In genomic region chr13:32092471-32092870, GRCh38 we compare ENCODE assay signal across 26 cellular contexts.
"Had no signal": no experiment of that assay in that cellular context is flagged by ENCODE, and none has a peak within 500 bp of the region (broad histone marks: within the 10 kb centered on the region; RNA-seq: fewer than 3 reads in every experiment).

No MANE protein-coding gene starts in this region.

- H2AFZ ChIP-seq: neural progenitor cell had no signal

- FAIRE-seq: pancreas, small intestine, urothelium cell line had no signal

- H3K4me2 ChIP-seq: neural progenitor cell had no signal

- H3K9me3 ChIP-seq: pancreas, prostate gland, right lobe of liver, sigmoid colon, suprapubic skin, testis, tibial nerve, upper lobe of left lung, vagina had no signal

- ATAC-seq: naive thymus-derived CD4-positive, alpha-beta T cell; natural killer cell; pancreas; right cardiac atrium; right lobe of liver; stimulated activated effector memory CD8-positive, alpha-beta T cell treated with anti-CD3 and anti-CD28 coated beads, Interleukin-12 subunit alpha, Interleukin-12 subunit beta, amount 100 ng/mL, for 72 hours; stimulated activated naive B cell treated with anti-CD40 and anti-IgM and Interleukin-4, amounts not matched to agents 10 μg/mL and 1 μg/mL and 100 μg/mL, for 72 hours; stimulated activated naive CD8-positive, alpha-beta T cell treated with anti-CD3 and anti-CD28 coated beads, Interleukin-15, amount 100 ng/mL, for 72 hours had no signal

- H3K27ac ChIP-seq: neural progenitor cell, pancreas, prostate gland, right lobe of liver, sigmoid colon, suprapubic skin, testis, tibial nerve, upper lobe of left lung, vagina had no signal

- DNase-seq: naive thymus-derived CD4-positive, alpha-beta T cell; natural killer cell; occipital lobe; pancreas; right cardiac atrium; right lobe of liver; sigmoid colon; small intestine; stimulated activated CD4-positive, alpha-beta T cell treated with anti-CD3 and anti-CD28 coated beads, Interleukin-15, amount 100 ng/mL, for 24 hours; stimulated activated CD4-positive, alpha-beta T cell treated with anti-CD3 and anti-CD28 coated beads, Interleukin-2, amount 100 ng/mL, for 24 hours; stimulated activated CD4-positive, alpha-beta T cell treated with anti-CD3 and anti-CD28 coated beads, Interleukin-2, amount 100 ng/mL, for 48 hours; stimulated activated CD4-positive, alpha-beta T cell treated with anti-CD3 and anti-CD28 coated beads, Interleukin-4, amount 100 ng/mL, for 24 hours; stimulated activated naive B cell treated with anti-CD40 and anti-IgM and Interleukin-4, amounts not matched to agents 10 μg/mL and 1 μg/mL and 100 μg/mL, for 72 hours; stimulated activated naive CD4-positive, alpha-beta T cell treated with Interleukin-2 at 50 U/mL for 16 hours; stimulated activated naive CD8-positive, alpha-beta T cell treated with anti-CD3 and anti-CD28 coated beads, Interleukin-15, amount 100 ng/mL, for 72 hours; substantia nigra; testis; trophoblast cell; upper lobe of left lung had no signal

- H3K36me3 ChIP-seq: neural progenitor cell, pancreas, prostate gland, right lobe of liver, sigmoid colon, suprapubic skin, tibial nerve, upper lobe of left lung, vagina had no signal

- H3K4me1 ChIP-seq: prostate gland, suprapubic skin, testis, tibial nerve, upper lobe of left lung, vagina had no signal

- H3K9ac ChIP-seq: neural progenitor cell had no signal

- H3K27me3 ChIP-seq: neural progenitor cell, pancreas, right lobe of liver, sigmoid colon, suprapubic skin, testis, tibial nerve, upper lobe of left lung, vagina had no signal

- H3K4me3 ChIP-seq: neural progenitor cell, pancreas, prostate gland, right lobe of liver, sigmoid colon, suprapubic skin, testis, tibial nerve, upper lobe of left lung, vagina had no signal
